In the genomic region with DNA sequence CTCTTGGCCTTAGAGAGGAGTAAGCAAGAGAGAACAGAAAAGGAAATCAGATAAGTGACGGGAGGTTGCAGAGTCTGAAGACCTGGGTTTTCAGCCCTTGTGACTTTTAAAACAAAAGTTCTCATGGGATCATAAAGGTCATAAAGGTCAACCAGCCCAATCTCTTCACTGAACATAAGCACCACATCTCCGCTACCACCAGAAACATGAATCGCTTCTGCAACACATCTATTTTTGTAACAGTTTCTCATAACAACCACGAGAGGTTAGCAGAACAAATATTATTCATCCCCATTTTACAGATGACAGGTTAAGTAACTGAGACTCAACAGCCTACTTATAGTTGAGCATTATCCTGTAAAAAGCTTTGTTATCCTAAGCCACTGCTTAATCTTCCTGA, we compare ENCODE assay signal across 1 cellular context.
TF ChIP-seq lines count a peak whose summit lies in the region.

No MANE protein-coding gene starts in this region.

TF ChIP-seq in K562, 482 proteins besides CTCF, POLR2A, EP300 and RAD21:
- no peak for TF ChIP-seq ELF4 (CRISPR knock-in tag; IDR thresholded peaks at IDR 0.05)
- 0 out of 4 replicates have a peak, but pooled peaks of 1 of the 2 experiments have one; percentile 9 for TF ChIP-seq RCOR1 (IDR thresholded peaks at IDR 0.05; ENCODE audit: borderline replicate concordance in 1 of 2, low read depth in 2 of 2, low read length in 2 of 2)
- peak; percentile 27 for TF ChIP-seq PHF20 (IDR thresholded peaks at IDR 0.05; ENCODE audit: partially characterized antibody)
- no peak for TF ChIP-seq JUN (IDR thresholded peaks at IDR 0.05; ENCODE audit: borderline replicate concordance, low read depth, low read length)
- TF ChIP-seq JUN (CRISPR knock-in tag; IDR thresholded peaks at IDR 0.05; ENCODE audit: borderline replicate concordance): no peak
- TF ChIP-seq MLX (CRISPR knock-in tag; conservative IDR thresholded peaks at IDR 0.05): no peak
- TF ChIP-seq ADNP (tag; IDR thresholded peaks at IDR 0.05): peak; percentile 52; the same call in 1 of the 2 replicates
- peak; percentile 48 to 75; a peak in 3 of 4 replicates for TF ChIP-seq KDM1A (IDR thresholded peaks at IDR 0.05)
- no peak for TF ChIP-seq PRMT5 (CRISPR knock-in tag; IDR thresholded peaks at IDR 0.05)
- TF ChIP-seq RBM25 (IDR thresholded peaks at IDR 0.05; ENCODE audit: low read depth, low read length, severe bottlenecking): peak; percentile 85
- TF ChIP-seq BCOR (IDR thresholded peaks at IDR 0.05): peak; percentile 81
- peak; percentile 34; the same call in 1 of the 2 replicates for TF ChIP-seq ESRRA (IDR thresholded peaks at IDR 0.05; ENCODE audit: borderline replicate concordance, low read depth)
- TF ChIP-seq NR2C1 (IDR thresholded peaks at IDR 0.05): peak; percentile 21; the same call in 1 of the 2 replicates
- TF ChIP-seq NR2C1 (tag; IDR thresholded peaks at IDR 0.05): no peak
- no peak for TF ChIP-seq RFX1 (IDR thresholded peaks at IDR 0.05)
- peak; percentile 87 for TF ChIP-seq ZBTB33 (CRISPR knock-in tag; IDR thresholded peaks at IDR 0.05)
- no peak for TF ChIP-seq ZNF224 (CRISPR knock-in tag; IDR thresholded peaks at IDR 0.05)
